In genomic region chr9:124354364-124355031, GRCh38 we compare ENCODE assay signal across 17 cellular contexts.
DNase-seq lines count a peak whose midpoint lies in the region; FAIRE-seq and TF ChIP-seq lines count a peak whose summit lies in the region.
"Had no signal": no experiment of that assay in that cellular context is flagged by ENCODE, and none has a peak within 500 bp of the region (broad histone marks: within the 10 kb centered on the region; RNA-seq: fewer than 3 reads in every experiment).

No MANE protein-coding gene starts in this region.

- DNase-seq in GM10248 (ENCODE audit: extremely low spot score) (peak; percentile 11), HL-60 (ENCODE audit: low read depth in 1 of 2, low spot score in 1 of 2) (no peak), H1 (ENCODE audit: low read depth in 1 of 2, low spot score in 2 of 2) (no peak), H9 (no peak), G401 (ENCODE audit: low spot score) (no peak), COR-L47 (lab: John Stamatoyannopoulos, UW) (no peak)
- no peak for DNase-seq in activated naive CD4-positive, alpha-beta T cell treated with anti-CD3 and anti-CD28 coated beads, Interleukin-2, amount 50 U/mL, for 16 hours
- DNase-seq: activated CD8-positive, alpha-beta memory T cell treated with anti-CD3 and anti-CD28 coated beads for 24 hours; activated naive CD4-positive, alpha-beta T cell treated with anti-CD3 and anti-CD28 coated beads, Interleukin-2, amount 10 ng/mL, durations not matched to agents 7 days and 5 days; KBM-7; mesendoderm; ovary had no signal

- POLR2A ChIA-PET in GM10248 (lab: Yijun Ruan, JAX) = no interaction called here
- POLR2A ChIA-PET in H1 (lab: Charles Lee; ENCODE audit: partially characterized antibody) = interaction anchor here (2.1 kb wide), 1 partner anchor 9 kb away, joined by 9 read pairs; no protein-coding TSS in a partner anchor

- H2AK5ac ChIP-seq in H1 (ENCODE audit: low read depth, low read length) (no peak overlapping the region), H9 (ENCODE audit: insufficient read length, low read length) (no peak overlapping the region)

- H3K4ac ChIP-seq in H1 (replicated peaks; ENCODE audit: insufficient read length, low read depth, low read length) (no peak overlapping the region), H9 (ENCODE audit: low read depth, low read length) (no peak overlapping the region)

- H4K91ac ChIP-seq in H1 (replicated peaks; ENCODE audit: insufficient read length, low read length) = no peak overlapping the region
- no peak overlapping the region for H4K91ac ChIP-seq in H9 (ENCODE audit: insufficient read length, low read depth, low read length)

- CTCF ChIA-PET in GM10248 (lab: Yijun Ruan, JAX) = no interaction called here
- CTCF ChIA-PET in H1 (lab: Charles Lee; ENCODE audit: partially characterized antibody) = interaction anchor here (1.2 to 1.5 kb wide), 2 partner anchors 30 to 60 kb away, joined by 3 read pairs; no protein-coding TSS in a partner anchor

- no peaks in the 10 kb centered on the region for H3K9me3 Mint-ChIP-seq in H9
- H3K9me3 Mint-ChIP-seq: activated naive CD4-positive, alpha-beta T cell treated with anti-CD3 and anti-CD28 coated beads, Interleukin-2, amount 10 ng/mL, durations not matched to agents 7 days and 5 days had no signal

- FAIRE-seq in H1 (lab: Jason Lieb, UNC) = no peak
- FAIRE-seq: TTC549 had no signal

- H4K20me1 ChIP-seq in H1 (replicated peaks in 1 of 2; ENCODE audit: control insufficient read depth in 1 of 2, insufficient read depth in 2 of 2, low read length in 2 of 2) (peaks cover 10 to 29% of the 10 kb centered on the region in 2 experiments), H9 (ENCODE audit: control insufficient read depth, insufficient read depth, insufficient read length) (no peaks in the 10 kb centered on the region)

- TF ChIP-seq EP300 in H1 (IDR thresholded peaks at IDR 0.05; ENCODE audit: borderline replicate concordance in 1 of 2, low read depth in 2 of 2, low read length in 2 of 2) = no peak

- in situ Hi-C loops in G401 (cut with HindIII; ENCODE audit: low sequenced_read_pairs) = no loop called here

- peak overlapping the region in 1 of 3 experiments; percentile 64; a peak in 1 of 7 replicates for H3K27ac Mint-ChIP-seq in H9
- H3K27ac Mint-ChIP-seq: activated naive CD4-positive, alpha-beta T cell treated with anti-CD3 and anti-CD28 coated beads, Interleukin-2, amount 10 ng/mL, durations not matched to agents 7 days and 5 days had no signal

- H3K4me1 ChIP-seq in H1 (replicated peaks in 1 of 4; ENCODE audit: control insufficient read depth in 3 of 4, insufficient read depth in 4 of 4, low read length in 3 of 4) (peaks cover 0 to 4% (median 0%) of the 10 kb centered on the region in 4 experiments; a peak in 1 of 7 replicates), neutrophil (ENCODE audit: control insufficient read depth in 1 of 2, insufficient read depth in 1 of 2, low read depth in 1 of 2, low read length in 1 of 2) (peaks cover 41 to 43% of the 10 kb centered on the region in 2 experiments), H9 (ENCODE audit: insufficient read depth, low read length) (0 out of 2 replicates have a peak, but pooled peaks cover 3% of the 10 kb centered on the region)
- H3K4me1 ChIP-seq: BLaER1 had no signal

- H3K23me2 ChIP-seq in H1 (ENCODE audit: low read depth, low read length) (no peaks in the 10 kb centered on the region), H9 (ENCODE audit: insufficient read length, low read depth, low read length, poor library complexity, severe bottlenecking) (no peaks in the 10 kb centered on the region)

- H2BK120ac ChIP-seq in H1 (replicated peaks; ENCODE audit: low read depth, low read length) = no peak overlapping the region
- H2BK120ac ChIP-seq in H9 (ENCODE audit: low read depth, low read length, poor library complexity, severe bottlenecking) = no peak overlapping the region

- H3K18ac ChIP-seq in H1 (ENCODE audit: extremely low read depth, low read length) (no peak overlapping the region), H9 (ENCODE audit: insufficient read length, low read depth, low read length) (no peak overlapping the region)

- no peak overlapping the region for H2BK20ac ChIP-seq in H1 (ENCODE audit: low read length)
- no peak overlapping the region for H2BK20ac ChIP-seq in H9 (ENCODE audit: low read depth, low read length, poor library complexity, severe bottlenecking)

- peaks cover 22 to 53% (median 47%) of the 10 kb centered on the region in 3 experiments; a peak in 6 of 7 replicates for H3K36me3 Mint-ChIP-seq in H9 (ENCODE audit: insufficient read depth in 1 of 3, low read depth in 3 of 3)

- no peaks in the 10 kb centered on the region for H3K27me3 Mint-ChIP-seq in H9 (ENCODE audit: low read depth)
- H3K27me3 Mint-ChIP-seq: activated naive CD4-positive, alpha-beta T cell treated with anti-CD3 and anti-CD28 coated beads, Interleukin-2, amount 10 ng/mL, durations not matched to agents 7 days and 5 days had no signal

- H2AFZ ChIP-seq in H1 (ENCODE audit: low read length) (no peak overlapping the region), H9 (ENCODE audit: low read length) (no peak overlapping the region)

- peak overlapping the region; percentile 60; the same call in 1 of the 2 replicates for H2BK5ac ChIP-seq in H1 (ENCODE audit: low read depth, low read length)
- no peak overlapping the region for H2BK5ac ChIP-seq in H9 (ENCODE audit: insufficient read length, low read length)

- no peak overlapping the region for H3T11ph ChIP-seq in H9 (ENCODE audit: low read length)

- H2BK15ac ChIP-seq in H1 (ENCODE audit: low read length) = no peak overlapping the region
- no peak overlapping the region for H2BK15ac ChIP-seq in H9 (ENCODE audit: low read depth, low read length)

- H3K4me3 Mint-ChIP-seq in H9 = no peak overlapping the region; a peak in 1 of 5 replicates
- H3K4me3 Mint-ChIP-seq: activated naive CD4-positive, alpha-beta T cell treated with anti-CD3 and anti-CD28 coated beads, Interleukin-2, amount 10 ng/mL, durations not matched to agents 7 days and 5 days had no signal

- H3K4me1 Mint-ChIP-seq in H9 = peaks cover 5 to 19% of the 10 kb centered on the region in 2 experiments; a peak in 3 of 4 replicates

- H3K79me1 ChIP-seq in H1 (ENCODE audit: low read depth, low read length) = peaks cover 13% of the 10 kb centered on the region
- H3K79me1 ChIP-seq in H9 (ENCODE audit: insufficient read depth, low read depth, low read length, poor library complexity, severe bottlenecking) = peaks cover 3% of the 10 kb centered on the region

- H3K4me2 ChIP-seq in H1 (ENCODE audit: insufficient read depth in 1 of 2, low read depth in 2 of 2, low read length in 2 of 2) (no peak overlapping the region), H9 (ENCODE audit: insufficient read depth, insufficient read length, low read length) (no peak overlapping the region)
- H3K4me2 ChIP-seq: BLaER1 had no signal

- H3K79me2 ChIP-seq in H1 (ENCODE audit: control insufficient read depth in 1 of 2, insufficient read depth in 2 of 2, low read length in 2 of 2) (peaks cover 0 to 33% of the 10 kb centered on the region in 2 experiments; a peak in 2 of 4 replicates), H9 (ENCODE audit: insufficient read depth, low read length) (peaks cover 2% of the 10 kb centered on the region; the same call in 1 of the 2 replicates)

- no peak overlapping the region for H3K14ac ChIP-seq in H1 (ENCODE audit: insufficient read length)
- H3K14ac ChIP-seq in H9 (ENCODE audit: insufficient read depth, low read length) = no peak overlapping the region

- H3K27me3 ChIP-seq in HL-60 (ENCODE audit: insufficient read depth, poor library complexity, severe bottlenecking) = no peaks in the 10 kb centered on the region
- no peaks in the 10 kb centered on the region for H3K27me3 ChIP-seq in H1 (replicated peaks in 1 of 4; ENCODE audit: control insufficient read depth in 3 of 4, extremely low read depth in 1 of 4, insufficient read depth in 3 of 4, low read length in 3 of 4)
- H3K27me3 ChIP-seq in neutrophil = no peaks in the 10 kb centered on the region
- H3K27me3 ChIP-seq in H9 (ENCODE audit: insufficient read depth, low read length) = no peaks in the 10 kb centered on the region
- H3K27me3 ChIP-seq: BLaER1, cardiac muscle cell, ovary had no signal

- H3K9ac ChIP-seq in H1 (replicated peaks in 1 of 4; ENCODE audit: extremely low read depth in 1 of 4, low read depth in 3 of 4, low read length in 3 of 4) (no peak overlapping the region), H9 (ENCODE audit: extremely low read depth, insufficient read length, low read length) (no peak overlapping the region)
- H3K9ac ChIP-seq: BLaER1 had no signal

- TF ChIP-seq CTCF in GM10248 (IDR thresholded peaks at IDR 0.05; ENCODE audit: control extremely low read depth, extremely low read depth, low read depth, missing control alignments) = no peak
- TF ChIP-seq CTCF in HL-60 (IDR thresholded peaks at IDR 0.05; ENCODE audit: insufficient read depth, low read length) = no peak
- TF ChIP-seq CTCF in H1 (IDR thresholded peaks at IDR 0.05; ENCODE audit: control extremely low read depth in 1 of 3, insufficient read depth in 1 of 3, low read depth in 1 of 3, low read length in 3 of 3) = no peak
- no peak for TF ChIP-seq CTCF in neutrophil (IDR thresholded peaks at IDR 0.05)
- TF ChIP-seq CTCF in H9 (conservative IDR thresholded peaks at IDR 0.05) = no peak

- no peak overlapping the region for H3K4me3 ChIP-seq in HL-60 (replicated peaks; ENCODE audit: insufficient read depth, low read length)
- no peak overlapping the region for H3K4me3 ChIP-seq in H1 (ENCODE audit: extremely low read depth in 1 of 4, insufficient read depth in 2 of 4, low read depth in 3 of 4, low read length in 4 of 4)
- H3K4me3 ChIP-seq in neutrophil (ENCODE audit: low read depth in 1 of 2, low read length in 1 of 2) = no peak overlapping the region
- H3K4me3 ChIP-seq: BLaER1, cardiac muscle cell, ovary, SK-N-MC had no signal

- H3K27ac ChIP-seq in HL-60 (replicated peaks) = peak overlapping the region; percentile 34
- 0 out of 2 replicates have a peak overlapping the region, but pooled peaks have one; percentile 16 for H3K27ac ChIP-seq in H1 (ENCODE audit: low read depth, low read length)
- H3K27ac ChIP-seq in neutrophil = peak overlapping the region; percentile 56
- H3K27ac ChIP-seq in H9 (ENCODE audit: insufficient read length, low read depth, low read length) = no peak overlapping the region
- H3K27ac ChIP-seq: BLaER1, cardiac muscle cell, ovary, SK-N-MC had no signal

- no peak overlapping the region for H2BK12ac ChIP-seq in H1 (ENCODE audit: low read depth, low read length)
- H2BK12ac ChIP-seq in H9 (ENCODE audit: insufficient read length, low read depth, low read length) = no peak overlapping the region

- no peak overlapping the region for H4K5ac ChIP-seq in H1 (ENCODE audit: insufficient read length, low read depth, low read length)
- no peak overlapping the region for H4K5ac ChIP-seq in H9 (ENCODE audit: insufficient read length, low read depth, low read length)

- no peak for TF ChIP-seq RAD21 in H1 (IDR thresholded peaks at IDR 0.05 in 1 of 2, conservative IDR thresholded peaks at IDR 0.05 in 1 of 2; ENCODE audit: low read depth in 2 of 2, low read length in 2 of 2)

- H3K36me3 ChIP-seq in H1 (ENCODE audit: control insufficient read depth in 2 of 4, insufficient read depth in 4 of 4, low read length in 3 of 4) (peaks cover 9 to 28% (median 18%) of the 10 kb centered on the region in 4 experiments), neutrophil (peaks cover 100% of the 10 kb centered on the region)
- H3K36me3 ChIP-seq: ovary had no signal

- 88% methylated on average over 17 of the region's 17 CpGs; no CpG with 5 or more reads in 1 of the 2 experiments for WGBS in H1 (ENCODE audit: extremely low coverage in 1 of 2, insufficient coverage in 1 of 2, insufficient read length in 1 of 2, insufficient replicate concordance in 2 of 2, low coverage in 1 of 2, low lambda C conversion rate in 2 of 2, missing lambda C conversion rate in 1 of 2), 2 experiments
- WGBS in H9 (ENCODE audit: extremely low coverage, insufficient read length, low lambda C conversion rate) = no CpG with 5 or more reads among the region's 17 CpGs

- no peaks in the 10 kb centered on the region for H3K9me3 ChIP-seq in H1 (ENCODE audit: insufficient read depth in 2 of 2, low read depth in 1 of 2, low read length in 1 of 2)
- no peaks in the 10 kb centered on the region for H3K9me3 ChIP-seq in neutrophil
- no peaks in the 10 kb centered on the region for H3K9me3 ChIP-seq in H9 (ENCODE audit: control insufficient read depth, low read depth, low read length)
- H3K9me3 ChIP-seq: BLaER1, ovary had no signal

- no peak for TF ChIP-seq POLR2A in H1 (IDR thresholded peaks at IDR 0.05; ENCODE audit: control extremely low read depth in 1 of 2, low read depth in 2 of 2, low read length in 2 of 2)

- no peak overlapping the region for H3K56ac ChIP-seq in H1 (replicated peaks; ENCODE audit: insufficient read length, low read depth, low read length)
- no peak overlapping the region for H3K56ac ChIP-seq in H9 (ENCODE audit: insufficient read length, low read depth, low read length)

- H3K23ac ChIP-seq in H1 (ENCODE audit: insufficient read length) (no peak overlapping the region), H9 (ENCODE audit: insufficient read length, low read depth, low read length) (no peak overlapping the region)

- peak overlapping the region; percentile 45; the same call in 1 of the 2 replicates for H4K8ac ChIP-seq in H1 (ENCODE audit: extremely low read depth, insufficient read depth, low read length)
- H4K8ac ChIP-seq in H9 (replicated peaks; ENCODE audit: insufficient read length, low read depth, low read length) = no peak overlapping the region
